Comparison of ENCODE assay signal across 8 cellular contexts in genomic region chr9:98998441-98999151, GRCh38. TPM values are rescaled to one million over a fixed set of nuclear protein-coding genes. Genes with fewer than 3 reads are reported as not detected.
A peak's percentile ranks its signal among the peaks of the same experiment; 100 is the strongest.
DNase-seq lines count a peak whose midpoint lies in the region; ATAC-seq and TF ChIP-seq lines count a peak whose summit lies in the region.

No MANE protein-coding gene starts in this region.

- whole genome bisulfite sequencing in lung, 2 donors: 28 to 38% methylated on average over 19 of the region's 19 CpGs

- peaks cover 4 to 12% of the 10 kb centered on the region in 2 donors for H3K4me1 ChIP-seq in lung (ENCODE audit: control insufficient read depth in 2 of 2, insufficient read depth in 2 of 2, low read length in 2 of 2)

- ATAC-seq in GM18867 (IDR thresholded peaks at IDR 0.05; ENCODE audit: unreplicated experiment) (peak; percentile 74), lung (ENCODE audit: insufficient read depth, low FRiP score) (peak; percentile 44), GM18519 (IDR thresholded peaks at IDR 0.05; ENCODE audit: low FRiP score, unreplicated experiment) (no peak)

- DNase-seq in Ammon's horn (ENCODE audit: low spot score): peak; percentile 81
- DNase-seq in NB4 (ENCODE audit: low read depth): peak; percentile 65
- peak; percentile 53 for DNase-seq in activated CD4-positive, alpha-beta T cell treated with anti-CD3 and anti-CD28 coated beads, Interleukin-2, amount 50 U/mL, for 1 hour
- peak; percentile 31 for DNase-seq in effector CD8-positive, alpha-beta T cell (lab: John Stamatoyannopoulos, UW)
- peak; percentile 82 for DNase-seq in lung (ENCODE audit: low spot score)
- peak; percentile 19 to 34 (median 30) for DNase-seq in stimulated activated CD4-positive, alpha-beta T cell treated with anti-CD3 and anti-CD28 coated beads, TNF-alpha, amount 100 ng/mL, for 4 hours (ENCODE audit: low read depth in 3 of 3)

- H3K36me3 ChIP-seq in lung (ENCODE audit: control insufficient read depth in 2 of 2, insufficient read depth in 2 of 2, low read length in 2 of 2): no peaks in the 10 kb centered on the region

- no peaks in the 10 kb centered on the region for H3K27me3 ChIP-seq in lung (ENCODE audit: control insufficient read depth, insufficient read depth)

- peak overlapping the region; percentile 2 to 54 for H3K27ac ChIP-seq in lung (ENCODE audit: low read depth in 1 of 2, low read length in 1 of 2)

- peak; percentile 86 for TF ChIP-seq CTCF in NB4 (IDR thresholded peaks at IDR 0.05; ENCODE audit: low read depth, low read length)
- TF ChIP-seq CTCF in lung (IDR thresholded peaks at IDR 0.05; ENCODE audit: control extremely low read depth, extremely low read depth): peak; percentile 61

- TF ChIP-seq POLR2A in NB4 (IDR thresholded peaks at IDR 0.05; ENCODE audit: extremely low read depth, insufficient read length): no peak

- H3K4me3 ChIP-seq in NB4 (ENCODE audit: low read depth, low read length) (no peak overlapping the region), lung (no peak overlapping the region)

- no peaks in the 10 kb centered on the region for H3K9me3 ChIP-seq in lung (ENCODE audit: control insufficient read depth in 2 of 2, insufficient read depth in 1 of 2, low read length in 1 of 2)

RNA-seq across cellular contexts. Expression of gene COL15A1, which starts 54.9 kb away (rescaled TPM):
- total RNA-seq in lung: 10 to 100 TPM in 1 of 2 donors, 1 to 10 TPM in 1; 8.9 to 40.5 TPM
- 1 to 10 TPM; 2.9 to 8.1 TPM for polyA plus RNA-seq in lung

Comparison
In these comparisons a context has a peak if more than half of its experiments do, and no peak if none do; other contexts are left out.
1. DNase-seq: peak in every context shown above with its lines; median percentile 82 in lung; 81 in Ammon's horn; 65 in NB4; 53 in activated CD4-positive, alpha-beta T cell treated with anti-CD3 and anti-CD28 coated beads, Interleukin-2, amount 50 U/mL, for 1 hour; 31 in effector CD8-positive, alpha-beta T cell; 30 in stimulated activated CD4-positive, alpha-beta T cell treated with anti-CD3 and anti-CD28 coated beads, TNF-alpha, amount 100 ng/mL, for 4 hours.